In the genomic region with DNA sequence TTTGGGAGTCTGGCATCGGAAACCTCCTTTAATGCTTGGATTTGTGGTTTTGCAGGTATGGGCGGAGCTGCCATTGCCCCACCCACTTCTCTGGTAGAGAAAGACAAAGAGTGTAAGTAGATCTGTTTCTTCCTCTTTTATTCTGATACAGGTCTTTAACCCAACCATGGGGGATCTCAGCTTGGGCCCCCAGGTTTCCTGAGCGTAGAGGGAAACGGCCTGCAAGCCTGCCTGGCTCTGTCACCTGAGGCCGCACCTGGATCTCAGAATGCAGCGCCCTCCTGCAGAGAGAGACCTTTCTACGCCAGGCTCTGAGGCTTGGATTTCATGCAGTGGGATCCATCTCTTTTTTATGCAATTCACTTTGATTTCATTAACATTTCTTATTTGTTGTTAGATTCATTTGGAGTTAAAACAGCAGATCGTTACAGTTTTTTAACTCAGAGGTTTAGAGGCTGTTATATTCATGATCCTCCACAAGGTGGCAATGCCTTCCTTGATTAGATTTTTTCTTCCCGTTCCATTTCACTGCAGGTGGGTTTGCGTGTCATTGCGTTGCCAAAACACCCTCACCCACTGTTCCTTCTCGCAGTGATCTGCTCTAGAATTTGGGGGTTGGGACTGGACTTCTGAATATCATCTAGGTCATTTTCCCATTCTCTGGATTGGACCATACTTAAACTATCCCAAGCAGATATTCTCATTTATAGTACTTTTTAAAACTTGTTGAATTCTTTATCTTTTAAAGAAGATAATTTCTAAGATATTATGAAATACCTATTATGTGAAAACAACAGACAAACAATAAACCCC, we compare ENCODE assay signal across 9 cellular contexts. TPM values are rescaled to one million over a fixed set of nuclear protein-coding genes. Genes with fewer than 3 reads are reported as not detected.
DNase-seq lines count a peak whose midpoint lies in the region; ATAC-seq and TF ChIP-seq lines count a peak whose summit lies in the region.
"Had no signal": no experiment of that assay in that cellular context is flagged by ENCODE, and none has a peak within 500 bp of the region (broad histone marks: within the 10 kb centered on the region; RNA-seq: fewer than 3 reads in every experiment).

No MANE protein-coding gene starts in this region.

- TF ChIP-seq CTCF in GM20000 (IDR thresholded peaks at IDR 0.05; ENCODE audit: extremely low read depth, missing control alignments) (no peak), RWPE1 (conservative IDR thresholded peaks at IDR 0.05; ENCODE audit: low read depth) (peak; percentile 75), chondrocyte (IDR thresholded peaks at IDR 0.05) (peak; percentile 91), right lobe of liver (IDR thresholded peaks at IDR 0.05) (peak; percentile 70 to 79 (median 72))

- intact Hi-C loops in CD4-positive, alpha-beta memory T cell (cut with micrococcal nuclease): loop anchor here (1.0 to 5.0 kb wide), 6 partner anchors 42 to 568 kb away; a partner anchor contains a TSS
- intact Hi-C loops in right lobe of liver (cut with DNase I): loop anchor here in 1 of 2 donors (10.0 kb wide), 1 partner anchor 296 kb away; no protein-coding TSS in a partner anchor

- H3K36me3 Mint-ChIP-seq in CD4-positive, alpha-beta memory T cell: peaks cover 58 to 84% of the 10 kb centered on the region in 2 donors
- H3K36me3 Mint-ChIP-seq in chondrocyte (ENCODE audit: low read depth): peaks cover 35% of the 10 kb centered on the region

- POLR2A ChIA-PET in CD4-positive, alpha-beta memory T cell (lab: Charles Lee; ENCODE audit: partially characterized antibody): interaction anchor here (0.6 to 1.3 kb wide), 3 partner anchors 22 to 293 kb away, joined by 3 to 6 read pairs (median 4); a partner anchor contains a TSS
- POLR2A ChIA-PET in RWPE1 (lab: Yijun Ruan, JAX; ENCODE audit: low non-redundant PET): no interaction called here

- no peaks in the 10 kb centered on the region for H3K9me3 ChIP-seq in CD4-positive, alpha-beta memory T cell (ENCODE audit: control insufficient read depth in 1 of 2, low read length in 2 of 2)
- H3K9me3 ChIP-seq in right lobe of liver: no peaks in the 10 kb centered on the region

- peak; percentile 57 to 69 (median 65) for DNase-seq in CD4-positive, alpha-beta memory T cell
- peak; percentile 63 for DNase-seq in GM20000 (ENCODE audit: low spot score)
- peak; percentile 49 for DNase-seq in RWPE1 (ENCODE audit: low spot score)
- no peak for DNase-seq in chondrocyte (ENCODE audit: low spot score)
- DNase-seq in right lobe of liver: no peak
- DNase-seq in T1000 (lab: John Stamatoyannopoulos, UW): no peak

- H3K4me1 ChIP-seq in CD4-positive, alpha-beta memory T cell (ENCODE audit: insufficient read depth, low read length): peaks cover 28% of the 10 kb centered on the region
- no peaks in the 10 kb centered on the region for H3K4me1 ChIP-seq in right lobe of liver

- CTCF ChIA-PET in CD4-positive, alpha-beta memory T cell (lab: Charles Lee; ENCODE audit: partially characterized antibody): interaction anchor here (0.7 to 8.7 kb wide), 8 partner anchors 15 to 301 kb away, joined by 3 to 127 read pairs (median 7); a partner anchor contains a TSS
- CTCF ChIA-PET in RWPE1 (lab: Yijun Ruan, JAX): interaction anchor here (0.7 to 1.0 kb wide), 2 partner anchors 18 to 293 kb away, joined by 3 to 5 read pairs; no protein-coding TSS in a partner anchor

- no peaks in the 10 kb centered on the region for H3K27me3 Mint-ChIP-seq in CD4-positive, alpha-beta memory T cell
- no peaks in the 10 kb centered on the region for H3K27me3 Mint-ChIP-seq in chondrocyte (ENCODE audit: low read depth)

- H3K27ac Mint-ChIP-seq in CD4-positive, alpha-beta memory T cell: peak overlapping the region; percentile 43 to 95 (median 91)
- H3K27ac Mint-ChIP-seq in chondrocyte (ENCODE audit: unreplicated experiment): no peak overlapping the region

- WGBS in right lobe of liver (ENCODE audit: insufficient coverage, low coverage, low lambda C conversion rate, missing lambda C conversion rate): 28% methylated on average over 9 of the region's 12 CpGs

- no peak for TF ChIP-seq POLR2A in right lobe of liver (IDR thresholded peaks at IDR 0.05)

- H3K4me1 Mint-ChIP-seq in CD4-positive, alpha-beta memory T cell: peaks cover 29 to 54% (median 36%) of the 10 kb centered on the region in 4 donors
- H3K4me1 Mint-ChIP-seq in chondrocyte (ENCODE audit: low read depth): peaks cover 4% of the 10 kb centered on the region

- peak overlapping the region; percentile 45 for H3K27ac ChIP-seq in CD4-positive, alpha-beta memory T cell (ENCODE audit: low read depth, low read length)
- H3K27ac ChIP-seq in RWPE1: no peak overlapping the region
- no peak overlapping the region for H3K27ac ChIP-seq in right lobe of liver
- H3K27ac ChIP-seq: skin epidermis had no signal

- ATAC-seq in right lobe of liver (peak; percentile 71 to 83 (median 78)), GM19324 (IDR thresholded peaks at IDR 0.05; ENCODE audit: low FRiP score, unreplicated experiment) (no peak), HG03469 (IDR thresholded peaks at IDR 0.05; ENCODE audit: unreplicated experiment) (no peak)

- H3K36me3 ChIP-seq in CD4-positive, alpha-beta memory T cell (ENCODE audit: insufficient read depth, low read length): peaks cover 62% of the 10 kb centered on the region
- H3K36me3 ChIP-seq in right lobe of liver: peaks cover 0 to 74% (median 24%) of the 10 kb centered on the region in 4 donors

- H3K27me3 ChIP-seq in CD4-positive, alpha-beta memory T cell (ENCODE audit: insufficient read depth, low read length): no peaks in the 10 kb centered on the region
- H3K27me3 ChIP-seq in right lobe of liver: no peaks in the 10 kb centered on the region

- H3K4me3 ChIP-seq in CD4-positive, alpha-beta memory T cell (ENCODE audit: low read length in 2 of 2): no peak overlapping the region
- no peak overlapping the region for H3K4me3 ChIP-seq in right lobe of liver
- H3K4me3 ChIP-seq: skin epidermis had no signal

- no peaks in the 10 kb centered on the region for H3K9me3 Mint-ChIP-seq in CD4-positive, alpha-beta memory T cell
- no peaks in the 10 kb centered on the region for H3K9me3 Mint-ChIP-seq in chondrocyte (ENCODE audit: low read depth)

- H3K4me3 Mint-ChIP-seq in CD4-positive, alpha-beta memory T cell: peak overlapping the region in 7 of 8 donors; percentile 67 to 85 (median 75)
- no peak overlapping the region for H3K4me3 Mint-ChIP-seq in chondrocyte (ENCODE audit: unreplicated experiment)

RNA-seq across cellular contexts. Expression of a gene that starts 20.0 kb away (rescaled TPM):
- 100 to 1,000 TPM; 117 to 125 TPM for total RNA-seq in CD4-positive, alpha-beta memory T cell
- 100 to 1,000 TPM in 1 of 2 donors, 10 to 100 TPM in 1; 46.3 to 104 TPM for polyA plus RNA-seq in CD4-positive, alpha-beta memory T cell
- total RNA-seq in chondrocyte (56.3 to 59.0 TPM (median 57.0 TPM) in 3 replicates), right lobe of liver (10 to 100 TPM; 11.9 to 40.6 (median 28.1) TPM)

RNA-seq across cellular contexts. Expression of a gene that starts 46.7 kb away (rescaled TPM):
- 10 to 100 TPM; 15.1 to 17.1 TPM for total RNA-seq in CD4-positive, alpha-beta memory T cell
- polyA plus RNA-seq in CD4-positive, alpha-beta memory T cell: 10 to 100 TPM; 23.7 to 29.9 TPM
- total RNA-seq in chondrocyte (not detected in 3 replicates), right lobe of liver (1 to 10 TPM in 2 of 6 experiments, under 1 TPM in 2, not detected in 2; 0.22 to 3.1 (median 0.97) TPM)

Comparison
In these comparisons a context has a peak if more than half of its experiments do, and no peak if none do; other contexts are left out.
1. DNase-seq: peak in CD4-positive, alpha-beta memory T cell (5 of 5), GM20000 (single experiment) and RWPE1 (single experiment); none in chondrocyte (single experiment), right lobe of liver (0 of 3) and T1000 (single experiment).
2. ATAC-seq: peak in right lobe of liver (4 of 4); none in GM19324 (single experiment) and HG03469 (single experiment).